Comparison of ENCODE assay signal across 19 cellular contexts in genomic region chr20:47887477-47888080, GRCh38.
"Had no signal": no experiment of that assay in that cellular context is flagged by ENCODE, and none has a peak within 500 bp of the region (broad histone marks: within the 10 kb centered on the region; RNA-seq: fewer than 3 reads in every experiment).

No MANE protein-coding gene starts in this region.

- DNase-seq: IMR-90, Karpas-422, KG1, MG63, NCI-H1105 treated with DMSO at 0.1 percent for 48 hours, NCI-H1417 treated with DMSO at 0.1 percent for 48 hours, NCI-H146, NCI-H1694 treated with DMSO at 0.1 percent for 48 hours, NCI-H1930, NCI-H2081, NCI-H2107, NCI-H2227 treated with DMSO at 0.1 percent for 48 hours, NCI-H524, NCI-H526 treated with DMSO at 0.1 percent for 48 hours, NCI-H748 treated with DMSO at 0.1 percent for 48 hours, RPMI8226, SK-N-SH, SW 1271 had no signal

- ATAC-seq: Right ventricle myocardium inferior had no signal
